ENCODE assay signal across 18 cellular contexts in genomic region chr10:47339186-47339735, GRCh38. TPM values are rescaled to one million over a fixed set of nuclear protein-coding genes. Genes with fewer than 3 reads are reported as not detected.
A peak's percentile ranks its signal among the peaks of the same experiment; 100 is the strongest.
DNase-seq lines count a peak whose midpoint lies in the region; ATAC-seq, FAIRE-seq and TF ChIP-seq lines count a peak whose summit lies in the region.
"Had no signal": no experiment of that assay in that cellular context is flagged by ENCODE, and none has a peak within 500 bp of the region (broad histone marks: within the 10 kb centered on the region; RNA-seq: fewer than 3 reads in every experiment).

No MANE protein-coding gene starts in this region.

- no peaks in the 10 kb centered on the region for H3K27me3 ChIP-seq in BLaER1 treated with 17β-estradiol and CSF1 and Interleukin-3, amounts not matched to agents 10 nM and 100 nM
- H3K27me3 ChIP-seq in Panc1 (ENCODE audit: control insufficient read depth, insufficient read depth, low read length) (peaks cover 30% of the 10 kb centered on the region), A673 (replicated peaks; ENCODE audit: insufficient read depth, low read depth, low read length, poor library complexity) (no peaks in the 10 kb centered on the region)

- H3K27me3 Mint-ChIP-seq in T-cell: peaks cover 13 to 24% of the 10 kb centered on the region in 2 donors

- H3K4me3 ChIP-seq in BLaER1 treated with 17β-estradiol and CSF1 and Interleukin-3, amounts not matched to agents 10 nM and 100 nM: no peak overlapping the region
- H3K4me3 ChIP-seq in Panc1 (ENCODE audit: low read depth in 2 of 2, low read length in 2 of 2) (no peak overlapping the region), A673 (ENCODE audit: low read depth, low read length, poor library complexity, severe bottlenecking) (no peak overlapping the region)
- H3K4me3 ChIP-seq: GM12878 had no signal

- peak overlapping the region in 2 of 11 experiments; percentile 36 to 54; a peak in 2 of 22 replicates for H3K9ac ChIP-seq in BLaER1 treated with 17β-estradiol and CSF1 and Interleukin-3, amounts not matched to agents 10 nM and 100 nM

- POLR2A ChIA-PET in Panc1 (lab: Charles Lee) (no interaction called here), T-cell (lab: Charles Lee) (no interaction called here), A673 (lab: Charles Lee; ENCODE audit: low non-redundant PET) (no interaction called here)

- H3K9me3 ChIP-seq in BLaER1 treated with 17β-estradiol and CSF1 and Interleukin-3, amounts not matched to agents 10 nM and 100 nM (replicated peaks in 1 of 11): no peaks in the 10 kb centered on the region
- H3K9me3 ChIP-seq in Panc1 (ENCODE audit: control insufficient read depth, insufficient read depth, low read depth, low read length) (no peaks in the 10 kb centered on the region), A673 (ENCODE audit: low read depth, low read length, poor library complexity, severe bottlenecking) (no peaks in the 10 kb centered on the region)

- CTCF ChIA-PET in Panc1 (lab: Charles Lee) (interaction anchor here (0.6 to 0.7 kb wide), 2 partner anchors 28 to 145 kb away, joined by 3 read pairs; no protein-coding TSS in a partner anchor), T-cell (lab: Charles Lee) (interaction anchor here in 1 of 2 donors (1.6 kb wide), 1 partner anchor 27 kb away, joined by 5 read pairs; no protein-coding TSS in a partner anchor), A673 (lab: Charles Lee) (no interaction called here)

- H3K4me2 ChIP-seq in BLaER1 treated with 17β-estradiol and CSF1 and Interleukin-3, amounts not matched to agents 10 nM and 100 nM: peak overlapping the region in 7 of 11 experiments; percentile 50 to 83 (median 68); a peak in 10 of 22 replicates

- H3K9me3 Mint-ChIP-seq in stimulated activated effector memory CD8-positive, alpha-beta T cell treated with anti-CD3 and anti-CD28 coated beads, Interleukin-12 subunit alpha, Interleukin-12 subunit beta, amount 100 ng/mL, for 72 hours: no peaks in the 10 kb centered on the region
- H3K9me3 Mint-ChIP-seq in T-cell: no peaks in the 10 kb centered on the region
- H3K9me3 Mint-ChIP-seq: CD4-positive, alpha-beta memory T cell had no signal

- in situ Hi-C loops in Panc1 (cut with HindIII; ENCODE audit: low pct_unique_long_range_greater_than_20kb, low sequenced_read_pairs): no loop called here

- TF ChIP-seq CTCF in Panc1 (IDR thresholded peaks at IDR 0.05): no peak
- TF ChIP-seq CTCF in A673 (conservative IDR thresholded peaks at IDR 0.05; ENCODE audit: low read depth, low read length): no peak

- BruUV-seq in Panc1 (replicated peaks; lab: Mats Ljungman, UMichigan) (no TSS peak), A673 (replicated peaks; lab: Mats Ljungman, UMichigan) (no TSS peak)

- H3K36me3 Mint-ChIP-seq in stimulated activated effector memory CD8-positive, alpha-beta T cell treated with anti-CD3 and anti-CD28 coated beads, Interleukin-12 subunit alpha, Interleukin-12 subunit beta, amount 100 ng/mL, for 72 hours: no peaks in the 10 kb centered on the region
- H3K36me3 Mint-ChIP-seq in T-cell: no peaks in the 10 kb centered on the region
- H3K36me3 Mint-ChIP-seq: CD4-positive, alpha-beta memory T cell had no signal

- H3K4me1 Mint-ChIP-seq in stimulated activated effector memory CD8-positive, alpha-beta T cell treated with anti-CD3 and anti-CD28 coated beads, Interleukin-12 subunit alpha, Interleukin-12 subunit beta, amount 100 ng/mL, for 72 hours: no peaks in the 10 kb centered on the region
- H3K4me1 Mint-ChIP-seq in T-cell: peaks cover 0 to 3% (median 0%) of the 10 kb centered on the region in 3 donors
- H3K4me1 Mint-ChIP-seq: CD4-positive, alpha-beta memory T cell had no signal

- no peaks in the 10 kb centered on the region for H4K20me1 ChIP-seq in BLaER1 treated with 17β-estradiol and CSF1 and Interleukin-3, amounts not matched to agents 10 nM and 100 nM

- DNase-seq in Panc1 (ENCODE audit: low read depth, low spot score): no peak
- DNase-seq in islet precursor cell: peak; percentile 38
- DNase-seq in stimulated activated effector memory CD8-positive, alpha-beta T cell treated with anti-CD3 and anti-CD28 coated beads, Interleukin-12 subunit alpha, Interleukin-12 subunit beta, amount 100 ng/mL, for 72 hours (ENCODE audit: low spot score in 2 of 2): no peak
- no peak for DNase-seq in T-cell
- no peak for DNase-seq in frontal cortex (ENCODE audit: low spot score in 2 of 2)
- no peak for DNase-seq in A673 (ENCODE audit: low spot score)
- DNase-seq: AML-193; C1 segment of cervical spinal cord; CD4-positive, alpha-beta memory T cell; DMS79 had no signal

- FAIRE-seq in frontal cortex (lab: Jason Lieb, UNC): no peak
- FAIRE-seq: GM12878, GM18507, H54 had no signal

- peak overlapping the region in 7 of 11 experiments; percentile 36 to 77 (median 61); a peak in 13 of 22 replicates for H3K27ac ChIP-seq in BLaER1 treated with 17β-estradiol and CSF1 and Interleukin-3, amounts not matched to agents 10 nM and 100 nM
- no peak overlapping the region for H3K27ac ChIP-seq in Panc1 (ENCODE audit: low read length)
- no peak overlapping the region for H3K27ac ChIP-seq in A673 (ENCODE audit: low read depth, low read length, poor library complexity, severe bottlenecking)

- H3K4me3 Mint-ChIP-seq in stimulated activated effector memory CD8-positive, alpha-beta T cell treated with anti-CD3 and anti-CD28 coated beads, Interleukin-12 subunit alpha, Interleukin-12 subunit beta, amount 100 ng/mL, for 72 hours: no peak overlapping the region
- H3K4me3 Mint-ChIP-seq in T-cell: no peak overlapping the region
- H3K4me3 Mint-ChIP-seq: CD4-positive, alpha-beta memory T cell had no signal

- intact Hi-C loops in Panc1 (cut with micrococcal nuclease; ENCODE audit: unreplicated experiment) (no loop called here), A673 (cut with micrococcal nuclease; ENCODE audit: unreplicated experiment) (no loop called here)

- ATAC-seq in Panc1 (peak; percentile 45; the same call in 1 of the 2 replicates), HG02623 (IDR thresholded peaks at IDR 0.05; ENCODE audit: unreplicated experiment) (no peak), T-cell (replicated peaks in 1 of 4) (no peak)
- ATAC-seq in stimulated activated effector memory CD8-positive, alpha-beta T cell treated with anti-CD3 and anti-CD28 coated beads, Interleukin-12 subunit alpha, Interleukin-12 subunit beta, amount 100 ng/mL, for 72 hours: peak; percentile 15
- ATAC-seq: HCT116 had no signal

- no peak overlapping the region for H3K27ac Mint-ChIP-seq in stimulated activated effector memory CD8-positive, alpha-beta T cell treated with anti-CD3 and anti-CD28 coated beads, Interleukin-12 subunit alpha, Interleukin-12 subunit beta, amount 100 ng/mL, for 72 hours
- H3K27ac Mint-ChIP-seq in T-cell: no peak overlapping the region

- peaks cover 9 to 18% (median 13%) of the 10 kb centered on the region in 10 experiments; a peak in 18 of 20 replicates for H3K4me1 ChIP-seq in BLaER1 treated with 17β-estradiol and CSF1 and Interleukin-3, amounts not matched to agents 10 nM and 100 nM
- H3K4me1 ChIP-seq in Panc1 (ENCODE audit: control insufficient read depth, insufficient read depth, low read length) (no peaks in the 10 kb centered on the region), A673 (ENCODE audit: insufficient read depth, low read length, poor library complexity, severe bottlenecking) (no peaks in the 10 kb centered on the region)

- H3K36me3 ChIP-seq in BLaER1 treated with 17β-estradiol and CSF1 and Interleukin-3, amounts not matched to agents 10 nM and 100 nM: no peaks in the 10 kb centered on the region
- H3K36me3 ChIP-seq in Panc1 (ENCODE audit: control insufficient read depth, insufficient read depth, low read length) (no peaks in the 10 kb centered on the region), A673 (ENCODE audit: insufficient read depth, low read length, poor library complexity, severe bottlenecking) (no peaks in the 10 kb centered on the region)

RNA-seq across cellular contexts. Expression of gene RBP3, which starts 8.9 kb away (rescaled TPM):
- total RNA-seq in Panc1 (2021; ENCODE audit: unreplicated experiment) (not detected), T-cell (not detected), frontal cortex (not detected), A673 (2021) (not detected in 2 replicates)
- not detected for polyA plus RNA-seq in Panc1 (2012; ENCODE audit: insufficient read length)
- total RNA-seq: CD4-positive, alpha-beta memory T cell; G401; GM12878 had no signal
- polyA plus RNA-seq: CD4-positive, alpha-beta memory T cell; GM12878 had no signal

RNA-seq across cellular contexts. Expression of gene GDF2, which starts 17.0 kb away (rescaled TPM):
- total RNA-seq in Panc1 (2021; ENCODE audit: unreplicated experiment) (not detected), T-cell (not detected), frontal cortex (not detected), A673 (2021) (not detected in 2 replicates)
- not detected for polyA plus RNA-seq in Panc1 (2012; ENCODE audit: insufficient read length)
- total RNA-seq: CD4-positive, alpha-beta memory T cell; G401; GM12878; HT-29 had no signal
- polyA plus RNA-seq: CD4-positive, alpha-beta memory T cell; GM12878 had no signal

RNA-seq across cellular contexts. Expression of gene GDF10, which starts 39.3 kb away (rescaled TPM):
- total RNA-seq in Panc1 (2021; ENCODE audit: unreplicated experiment) (1.2 TPM), T-cell (1 to 10 TPM in 1 of 5 donors, under 1 TPM in 4; 0.14 to 1.4 (median 0.46) TPM), frontal cortex (6.5 TPM), A673 (2021) (0.45 and 0.52 TPM in 2 replicates)
- polyA plus RNA-seq in Panc1 (2012; ENCODE audit: insufficient read length): 0.74 TPM
- total RNA-seq: G401, GM12878, HT-29 had no signal
- polyA plus RNA-seq: GM12878 had no signal

RNA-seq across cellular contexts. Expression of gene ZNF488, which starts 44.8 kb away (rescaled TPM):
- total RNA-seq in Panc1 (2021; ENCODE audit: unreplicated experiment): 11.8 TPM
- 3.8 TPM for polyA plus RNA-seq in Panc1 (2012; ENCODE audit: insufficient read length)
- total RNA-seq in T-cell: not detected
- total RNA-seq in frontal cortex: 0.41 TPM
- total RNA-seq in A673 (2021): 0.09 TPM in 2 replicates
- total RNA-seq: CD4-positive, alpha-beta memory T cell; G401; GM12878 had no signal
- polyA plus RNA-seq: GM12878 had no signal

Comparison
In these comparisons a context has a peak if more than half of its experiments do, and no peak if none do; other contexts are left out.
1. H3K27ac ChIP-seq: peak in BLaER1 treated with 17β-estradiol and CSF1 and Interleukin-3, amounts not matched to agents 10 nM and 100 nM (7 of 11); none in Panc1 (single experiment) and A673 (single experiment).
2. ATAC-seq: peak in Panc1 (single experiment) and stimulated activated effector memory CD8-positive, alpha-beta T cell treated with anti-CD3 and anti-CD28 coated beads, Interleukin-12 subunit alpha, Interleukin-12 subunit beta, amount 100 ng/mL, for 72 hours (single experiment); none in HG02623 (single experiment) and T-cell (0 of 4).